ENCODE assay signal across 8 cellular contexts in genomic region chr7:65006094-65006992, GRCh38. TPM values are rescaled to one million over a fixed set of nuclear protein-coding genes. Genes with fewer than 3 reads are reported as not detected.
DNase-seq lines count a peak whose midpoint lies in the region; ATAC-seq and TF ChIP-seq lines count a peak whose summit lies in the region.

Gene ERV3-1, minus strand, starts transcription at chr7:65006687. Its CDS starts 13,661 bp downstream, at chr7:64993026.

- H3K79me2 ChIP-seq in DND-41 (ENCODE audit: insufficient read depth, low read length), result peaks cover 54% of the 10 kb centered on the region
- H3K79me2 ChIP-seq in Karpas-422 (ENCODE audit: low read length), result peaks cover 50% of the 10 kb centered on the region

- peaks cover 31% of the 10 kb centered on the region for H3K9me3 Mint-ChIP-seq in activated T-helper 2 cell treated with anti-CD3 and anti-CD28 coated beads, Interferon-gamma antibody, Interleukin-2, Interleukin-4, amounts not matched to agents 10 μg/mL and 5 μg/mL and 100 μg/mL, durations not matched to agents 14 hours and 24 hours and 36 hours
- H3K9me3 Mint-ChIP-seq in natural killer cell, result no peaks in the 10 kb centered on the region

- DNase-seq in DND-41 (peak; percentile 97), Karpas-422 (peak; percentile 98), RPMI8226 (peak; percentile 98), fibroblast of peridontal ligament (ENCODE audit: extremely low read depth) (peak; percentile 94), natural killer cell (peak; percentile 90)
- peak; percentile 91 for DNase-seq in activated T-helper 2 cell treated with anti-CD3 and anti-CD28 coated beads, Interferon-gamma antibody, Interleukin-2, Interleukin-4, amounts not matched to agents 10 μg/mL and 5 μg/mL and 100 μg/mL, durations not matched to agents 14 hours and 24 hours and 36 hours (ENCODE audit: low spot score)
- peak; percentile 92 for DNase-seq in stimulated activated naive CD4-positive, alpha-beta T cell treated with Interleukin-2 at 50 U/mL for 16 hours (lab: John Stamatoyannopoulos, UW)

- H3K9me2 ChIP-seq in Karpas-422 (replicated peaks; ENCODE audit: insufficient read depth, low read length), result no peaks in the 10 kb centered on the region

- H3K9me3 ChIP-seq in DND-41 (ENCODE audit: insufficient read depth, low read length, severe bottlenecking) (peaks cover 18% of the 10 kb centered on the region), Karpas-422 (ENCODE audit: low read length) (peaks cover 4% of the 10 kb centered on the region; the same call in 1 of the 2 replicates)

- H3K4me1 ChIP-seq in DND-41 (ENCODE audit: insufficient read depth, low read length) (peaks cover 29% of the 10 kb centered on the region), Karpas-422 (ENCODE audit: low read length) (peaks cover 11% of the 10 kb centered on the region)

- H2AFZ ChIP-seq in DND-41 (ENCODE audit: low read depth, low read length) (peak within 1 kb of the TSS; percentile 85), Karpas-422 (ENCODE audit: low read length) (peak within 1 kb of the TSS; percentile 45)

- H3K27me3 Mint-ChIP-seq in activated T-helper 2 cell treated with anti-CD3 and anti-CD28 coated beads, Interferon-gamma antibody, Interleukin-2, Interleukin-4, amounts not matched to agents 10 μg/mL and 5 μg/mL and 100 μg/mL, durations not matched to agents 14 hours and 24 hours and 36 hours (ENCODE audit: low read depth), result no peaks in the 10 kb centered on the region
- no peaks in the 10 kb centered on the region for H3K27me3 Mint-ChIP-seq in natural killer cell (ENCODE audit: low read depth in 2 of 2)

- H4K20me1 ChIP-seq in DND-41 (ENCODE audit: insufficient read depth, low read length) (no peaks in the 10 kb centered on the region), Karpas-422 (ENCODE audit: insufficient read depth, low read depth, low read length) (no peaks in the 10 kb centered on the region)

- H3K36me3 ChIP-seq in DND-41 (ENCODE audit: insufficient read depth, low read length) (peaks cover 32% of the 10 kb centered on the region), Karpas-422 (ENCODE audit: insufficient read depth, low read length) (peaks cover 33% of the 10 kb centered on the region)

- H3K4me3 Mint-ChIP-seq in activated T-helper 2 cell treated with anti-CD3 and anti-CD28 coated beads, Interferon-gamma antibody, Interleukin-2, Interleukin-4, amounts not matched to agents 10 μg/mL and 5 μg/mL and 100 μg/mL, durations not matched to agents 14 hours and 24 hours and 36 hours (ENCODE audit: low read depth), result peak within 1 kb of the TSS; percentile 94
- H3K4me3 Mint-ChIP-seq in natural killer cell, result peak within 1 kb of the TSS; percentile 95

- H3K27ac ChIP-seq in DND-41 (ENCODE audit: low read length) (peak within 1 kb of the TSS; percentile 90), Karpas-422 (ENCODE audit: low read length) (peak within 1 kb of the TSS; percentile 24; the same call in 1 of the 2 replicates)

- TF ChIP-seq CTCF in DND-41 (IDR thresholded peaks at IDR 0.05; ENCODE audit: borderline replicate concordance, extremely low read depth, low read length, poor library complexity, severe bottlenecking) (no peak), natural killer cell (IDR thresholded peaks at IDR 0.05) (no peak)

- H3K27ac Mint-ChIP-seq in activated T-helper 2 cell treated with anti-CD3 and anti-CD28 coated beads, Interferon-gamma antibody, Interleukin-2, Interleukin-4, amounts not matched to agents 10 μg/mL and 5 μg/mL and 100 μg/mL, durations not matched to agents 14 hours and 24 hours and 36 hours, result peak within 1 kb of the TSS; percentile 95
- H3K27ac Mint-ChIP-seq in natural killer cell, result peak within 1 kb of the TSS; percentile 93 to 96

- H3K4me2 ChIP-seq in DND-41 (ENCODE audit: insufficient read depth, low read length) (peak within 1 kb of the TSS; percentile 80), Karpas-422 (ENCODE audit: low read depth, low read length, poor library complexity, severe bottlenecking) (peak within 1 kb of the TSS; percentile 84)

- peak within 1 kb of the TSS; percentile 88 for H3K9ac ChIP-seq in DND-41 (ENCODE audit: low read depth, low read length)
- peak within 1 kb of the TSS; percentile 91 for H3K9ac ChIP-seq in Karpas-422 (ENCODE audit: low read length)

- peaks cover 22% of the 10 kb centered on the region for H3K4me1 Mint-ChIP-seq in activated T-helper 2 cell treated with anti-CD3 and anti-CD28 coated beads, Interferon-gamma antibody, Interleukin-2, Interleukin-4, amounts not matched to agents 10 μg/mL and 5 μg/mL and 100 μg/mL, durations not matched to agents 14 hours and 24 hours and 36 hours (ENCODE audit: low read depth)
- peaks cover 51 to 57% of the 10 kb centered on the region in 2 donors for H3K4me1 Mint-ChIP-seq in natural killer cell

- intact Hi-C loops in activated T-helper 2 cell treated with anti-CD3 and anti-CD28 coated beads, Interferon-gamma antibody, Interleukin-2, Interleukin-4, amounts not matched to agents 10 μg/mL and 5 μg/mL and 100 μg/mL, durations not matched to agents 14 hours and 24 hours and 36 hours (cut with micrococcal nuclease), result loop anchor here (1.0 to 2.0 kb wide), 3 partner anchors 32 to 103 kb away; partner anchors contain the start of gene ZNF273
- intact Hi-C loops in natural killer cell (cut with micrococcal nuclease), result loop anchor here (1.0 to 10.0 kb wide), 4 partner anchors 76 to 368 kb away; partner anchors contain the start of genes ZNF138, ZNF273 and ZNF92

- ATAC-seq in DND-41 (ENCODE audit: insufficient read depth, low read depth), result peak; percentile 99
- peak; percentile 100 for ATAC-seq in GM21825 (IDR thresholded peaks at IDR 0.05; ENCODE audit: unreplicated experiment)
- peak; percentile 98 to 99 (median 99) for ATAC-seq in natural killer cell

- H3K27me3 ChIP-seq in DND-41 (ENCODE audit: insufficient read depth, low read length, poor library complexity) (no peaks in the 10 kb centered on the region), Karpas-422 (ENCODE audit: low read length) (no peaks in the 10 kb centered on the region)

- H3K36me3 Mint-ChIP-seq in activated T-helper 2 cell treated with anti-CD3 and anti-CD28 coated beads, Interferon-gamma antibody, Interleukin-2, Interleukin-4, amounts not matched to agents 10 μg/mL and 5 μg/mL and 100 μg/mL, durations not matched to agents 14 hours and 24 hours and 36 hours (ENCODE audit: low read depth), result peaks cover 46% of the 10 kb centered on the region
- H3K36me3 Mint-ChIP-seq in natural killer cell, result no peaks in the 10 kb centered on the region

- H3K4me3 ChIP-seq in DND-41 (ENCODE audit: low read depth in 1 of 2, low read length in 2 of 2) (peak within 1 kb of the TSS; percentile 68 to 80), Karpas-422 (ENCODE audit: low read length) (peak within 1 kb of the TSS; percentile 75)

RNA-seq across cellular contexts. Expression of gene ERV3-1, which starts in this region (rescaled TPM):
- 20.0 and 28.8 TPM in 2 replicates for total RNA-seq in Karpas-422 (2014; rRNA removed; shearing (Covaris generic); ENCODE audit: low replicate concordance)
- 9.7 and 9.8 TPM in 2 replicates for total RNA-seq in activated T-helper 2 cell treated with anti-CD3 and anti-CD28 coated beads, Interferon-gamma antibody, Interleukin-2, Interleukin-4, amounts not matched to agents 10 μg/mL and 5 μg/mL and 100 μg/mL, durations not matched to agents 14 hours and 24 hours and 36 hours
- 10 to 100 TPM; 26.3 to 35.1 (median 34.2) TPM for total RNA-seq in natural killer cell

Comparison
In these comparisons a context has a peak if more than half of its experiments do, and no peak if none do; other contexts are left out.
1. Peak in every context shown above with its lines: DNase-seq, ATAC-seq, H3K4me3 ChIP-seq and H3K27ac ChIP-seq.